Comparison of ENCODE assay signal across 9 cellular contexts in the genomic region with DNA sequence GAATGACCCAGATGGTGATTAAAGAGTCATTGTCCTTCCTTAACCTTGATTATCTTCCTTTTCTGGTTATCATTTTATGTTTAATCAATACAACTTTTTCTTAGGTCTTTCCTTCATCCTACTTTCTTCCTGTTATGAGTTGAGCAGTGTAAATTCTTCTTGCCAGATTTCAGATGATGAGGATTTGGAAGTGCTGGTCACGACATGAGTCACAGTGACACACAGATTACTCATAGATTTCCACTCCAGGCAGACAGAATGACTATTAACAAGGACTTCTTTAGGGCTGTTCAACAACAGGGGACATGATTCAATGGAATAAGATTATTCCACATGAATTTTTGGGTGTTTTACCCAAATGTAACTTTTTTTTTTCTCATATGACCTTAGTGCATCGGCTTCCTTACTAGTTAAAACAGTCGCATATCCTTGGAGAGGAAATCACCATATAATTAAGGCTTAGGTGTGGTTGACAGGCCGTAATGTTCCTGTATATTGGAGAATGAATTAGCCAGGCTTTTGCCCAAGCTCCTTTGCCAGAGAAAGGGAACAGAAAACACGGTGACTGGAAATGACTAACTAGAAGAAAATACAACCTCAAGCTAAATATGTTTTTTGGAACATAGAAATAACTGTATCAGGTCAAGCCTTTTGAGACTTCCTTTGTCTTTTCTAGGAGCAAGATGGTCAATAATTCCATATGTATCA. TPM values are rescaled to one million over a fixed set of nuclear protein-coding genes. Genes with fewer than 3 reads are reported as not detected.
DNase-seq lines count a peak whose midpoint lies in the region; ATAC-seq and TF ChIP-seq lines count a peak whose summit lies in the region.
"Had no signal": no experiment of that assay in that cellular context is flagged by ENCODE, and none has a peak within 500 bp of the region (broad histone marks: within the 10 kb centered on the region; RNA-seq: fewer than 3 reads in every experiment).

No MANE protein-coding gene starts in this region.

- TF ChIP-seq CTCF in ascending aorta (IDR thresholded peaks at IDR 0.05): no peak
- no peak for TF ChIP-seq CTCF in GM13977 (IDR thresholded peaks at IDR 0.05; ENCODE audit: extremely low read depth, insufficient read depth, missing control alignments)
- no peak for TF ChIP-seq CTCF in progenitor cell of endocrine pancreas (IDR thresholded peaks at IDR 0.05; ENCODE audit: unreplicated experiment)

- no peaks in the 10 kb centered on the region for H3K36me3 Mint-ChIP-seq in progenitor cell of endocrine pancreas (ENCODE audit: insufficient read depth)

- no peaks in the 10 kb centered on the region for H3K9me3 Mint-ChIP-seq in progenitor cell of endocrine pancreas (ENCODE audit: low read depth)

- no peaks in the 10 kb centered on the region for H3K4me1 Mint-ChIP-seq in progenitor cell of endocrine pancreas (ENCODE audit: low read depth)

- no peak overlapping the region for H3K27ac Mint-ChIP-seq in progenitor cell of endocrine pancreas

- no peak overlapping the region for H3K4me3 Mint-ChIP-seq in progenitor cell of endocrine pancreas (ENCODE audit: low read depth)

- intact Hi-C loops in ascending aorta (cut with DNase I): loop anchor here (2.0 kb wide), 1 partner anchor 15 kb away; no protein-coding TSS in a partner anchor
- intact Hi-C loops in aorta (cut with DNase I): no loop called here

- H3K27me3 ChIP-seq in ascending aorta (no peaks in the 10 kb centered on the region), aorta (ENCODE audit: control insufficient read depth in 1 of 2, insufficient read depth in 2 of 2, low read length in 1 of 2) (no peaks in the 10 kb centered on the region)

- peak overlapping the region; percentile 91 to 92 for H3K27ac ChIP-seq in ascending aorta
- H3K27ac ChIP-seq in aorta (ENCODE audit: low read depth in 1 of 2, low read length in 2 of 2): peak overlapping the region; percentile 63 to 100

- H3K4me1 ChIP-seq in ascending aorta (peaks cover 16 to 58% of the 10 kb centered on the region in 2 donors), aorta (ENCODE audit: control insufficient read depth in 1 of 2, insufficient read depth in 2 of 2, low read length in 2 of 2) (peaks cover 2 to 24% of the 10 kb centered on the region in 2 donors)

- peaks cover 3% of the 10 kb centered on the region for H3K27me3 Mint-ChIP-seq in progenitor cell of endocrine pancreas

- ATAC-seq in aorta (ENCODE audit: low FRiP score): peak; percentile 88

- peak; percentile 1 for DNase-seq in stimulated activated CD4-positive, alpha-beta T cell treated with anti-CD3 and anti-CD28 coated beads, Interleukin-1b, Interleukin-23, amount 100 ng/mL, for 48 hours
- no peak for DNase-seq in stimulated activated CD4-positive, alpha-beta T cell treated with anti-CD3 and anti-CD28 coated beads, Interleukin-4, amount 100 ng/mL, for 1 hour
- DNase-seq in ascending aorta (ENCODE audit: low spot score in 2 of 2): peak in 1 of 2 donors; percentile 82
- DNase-seq in iris pigment epithelial cell (ENCODE audit: low read depth): peak; percentile 98
- DNase-seq in aorta: no peak
- no peak for DNase-seq in GM13977 (ENCODE audit: low spot score)
- no peak for DNase-seq in progenitor cell of endocrine pancreas (ENCODE audit: low spot score, unreplicated experiment)
- no peak for DNase-seq in D341Med (ENCODE audit: low spot score)
- DNase-seq: stimulated activated CD4-positive, alpha-beta T cell treated with anti-CD3 and anti-CD28 coated beads, Interleukin-12 subunit alpha, Interleukin-12 subunit beta, amount 100 ng/mL, for 4 hours had no signal

- H3K4me3 ChIP-seq in ascending aorta (no peak overlapping the region), aorta (ENCODE audit: low read length in 2 of 2) (no peak overlapping the region)

- no peaks in the 10 kb centered on the region for H3K36me3 ChIP-seq in ascending aorta
- no peaks in the 10 kb centered on the region for H3K36me3 ChIP-seq in aorta (ENCODE audit: control insufficient read depth in 1 of 2, insufficient read depth in 2 of 2, low read length in 1 of 2)

- 4 to 7% methylated on average over 5 of the region's 5 CpGs for WGBS in aorta, 2 donors

- in situ Hi-C loops in GM13977 (cut with MboI; ENCODE audit: low pct_unique_long_range_greater_than_20kb, low sequenced_read_pairs, unreplicated experiment): no loop called here

- H3K9me3 ChIP-seq in ascending aorta (no peaks in the 10 kb centered on the region), aorta (ENCODE audit: control insufficient read depth, low read length) (no peaks in the 10 kb centered on the region)

RNA-seq across cellular contexts. Expression of a gene that starts 44.2 kb away (rescaled TPM):
- total RNA-seq in ascending aorta (123 TPM), aorta (100 to 1,000 TPM; 159 to 272 TPM), progenitor cell of endocrine pancreas (1.5 TPM in 2 replicates)
- 10 to 100 TPM; 15.2 to 51.6 TPM for polyA plus RNA-seq in aorta

Comparison
In these comparisons a context has a peak if more than half of its experiments do, and no peak if none do; other contexts are left out.
1. DNase-seq: peak in stimulated activated CD4-positive, alpha-beta T cell treated with anti-CD3 and anti-CD28 coated beads, Interleukin-1b, Interleukin-23, amount 100 ng/mL, for 48 hours (single experiment) and iris pigment epithelial cell (single experiment); none in stimulated activated CD4-positive, alpha-beta T cell treated with anti-CD3 and anti-CD28 coated beads, Interleukin-4, amount 100 ng/mL, for 1 hour (single experiment), aorta (0 of 2), GM13977 (single experiment), progenitor cell of endocrine pancreas (single experiment) and D341Med (single experiment).
2. RNA of a gene that starts 44.2 kb away (total RNA-seq): 159 to 272 TPM in aorta and 123 TPM in ascending aorta (single experiment); 1.5 TPM in progenitor cell of endocrine pancreas; every median in the first group is over 10 times any median in the second.